9 cellular contexts compared by ENCODE assay signal in genomic region chr19:12052571-12053169, GRCh38. TPM values are rescaled to one million over a fixed set of nuclear protein-coding genes. Genes with fewer than 3 reads are reported as not detected.
DNase-seq lines count a peak whose midpoint lies in the region; ATAC-seq, FAIRE-seq and TF ChIP-seq lines count a peak whose summit lies in the region.
"Had no signal": no experiment of that assay in that cellular context is flagged by ENCODE, and none has a peak within 500 bp of the region (broad histone marks: within the 10 kb centered on the region; RNA-seq: fewer than 3 reads in every experiment).

TSS of gene ZNF878 (minus strand) at chr19:12052961. CDS start at chr19:12052801, 160 bp downstream.

- BruUV-seq in endothelial cell of umbilical vein (replicated peaks; lab: Mats Ljungman, UMichigan): no TSS peak

- peak within 1 kb of the TSS; percentile 61 for H3K18ac ChIP-seq in mesendoderm (ENCODE audit: low read length)

- H3K4me3 Mint-ChIP-seq in activated CD8-positive, alpha-beta T cell treated with anti-CD3 and anti-CD28 coated beads for 36 hours: peak within 1 kb of the TSS; percentile 83

- H4K5ac ChIP-seq in mesendoderm (ENCODE audit: low read length): no peak within 1 kb of the TSS

- no peak within 1 kb of the TSS for H2BK120ac ChIP-seq in mesendoderm (ENCODE audit: low read depth, low read length)

- H3K9ac ChIP-seq in endothelial cell of umbilical vein (replicated peaks; ENCODE audit: extremely low read depth, insufficient read depth, low read length): peak within 1 kb of the TSS; percentile 8
- H3K9ac ChIP-seq in mesendoderm (ENCODE audit: low read length): peak within 1 kb of the TSS; percentile 91

- H3K4me1 ChIP-seq in endothelial cell of umbilical vein (ENCODE audit: control insufficient read depth, extremely low read depth, insufficient read depth, low read length) (peaks cover 10% of the 10 kb centered on the region), mesendoderm (ENCODE audit: control insufficient read depth, low read depth, low read length) (no peaks in the 10 kb centered on the region)

- H3K4ac ChIP-seq in mesendoderm (ENCODE audit: low read depth, low read length): no peak within 1 kb of the TSS

- H3K4me3 ChIP-seq in AG04449 (ENCODE audit: low read depth, low read length) (peak within 1 kb of the TSS; percentile 75), endothelial cell of umbilical vein (replicated peaks in 1 of 3; ENCODE audit: insufficient read depth in 1 of 3, low read depth in 1 of 3, low read length in 3 of 3) (peak within 1 kb of the TSS; percentile 8 to 54 (median 43)), mesendoderm (ENCODE audit: low read length) (peak within 1 kb of the TSS; percentile 84)

- CTCF ChIA-PET in AG04449 (lab: Yijun Ruan, JAX) (interaction anchor here (0.8 to 2.1 kb wide), 5 partner anchors 9 to 255 kb away, joined by 3 to 6 read pairs (median 5); partner anchors contain the start of gene ZNF763), endothelial cell of umbilical vein (lab: Charles Lee) (interaction anchor here (0.6 kb wide), 1 partner anchor 312 kb away, joined by 3 read pairs; no protein-coding TSS in a partner anchor)
- CTCF ChIA-PET in activated CD8-positive, alpha-beta T cell treated with anti-CD3 and anti-CD28 coated beads for 36 hours (lab: Charles Lee): interaction anchor here (0.9 to 3.5 kb wide), 9 partner anchors 8 to 255 kb away, joined by 3 to 13 read pairs (median 6); partner anchors contain the start of genes ZNF491 and ZNF700

- H3K27me3 Mint-ChIP-seq in activated CD8-positive, alpha-beta T cell treated with anti-CD3 and anti-CD28 coated beads for 36 hours: peaks cover 20% of the 10 kb centered on the region

- H4K20me1 ChIP-seq in endothelial cell of umbilical vein (replicated peaks; ENCODE audit: control insufficient read depth, extremely low read depth, insufficient read depth, low read length): no peaks in the 10 kb centered on the region

- H3K23ac ChIP-seq in mesendoderm (ENCODE audit: low read length): peak within 1 kb of the TSS; percentile 80

- H3K9me1 ChIP-seq in endothelial cell of umbilical vein (replicated peaks; ENCODE audit: control insufficient read depth, extremely low read depth, insufficient read depth, low read length): no peaks in the 10 kb centered on the region

- H2AK5ac ChIP-seq in mesendoderm (ENCODE audit: low read length): no peak within 1 kb of the TSS

- H3K36me3 Mint-ChIP-seq in activated CD8-positive, alpha-beta T cell treated with anti-CD3 and anti-CD28 coated beads for 36 hours (ENCODE audit: low read depth): peaks cover 6% of the 10 kb centered on the region

- H3K56ac ChIP-seq in mesendoderm (ENCODE audit: low read length): peak within 1 kb of the TSS; percentile 97

- H4K8ac ChIP-seq in mesendoderm (ENCODE audit: low read depth, low read length): peak within 1 kb of the TSS; percentile 94

- H2BK15ac ChIP-seq in mesendoderm (replicated peaks; ENCODE audit: low read depth): no peak within 1 kb of the TSS

- H3K36me3 ChIP-seq in endothelial cell of umbilical vein (ENCODE audit: control insufficient read depth in 2 of 2, extremely low read depth in 1 of 2, insufficient read depth in 2 of 2, low read length in 2 of 2) (no peaks in the 10 kb centered on the region), mesendoderm (ENCODE audit: control insufficient read depth, insufficient read depth, low read length) (no peaks in the 10 kb centered on the region)

- H3K79me1 ChIP-seq in mesendoderm (ENCODE audit: low read length): no peaks in the 10 kb centered on the region

- intact Hi-C loops in activated CD8-positive, alpha-beta T cell treated with anti-CD3 and anti-CD28 coated beads for 36 hours (cut with micrococcal nuclease): no loop called here
- intact Hi-C loops in endothelial cell of umbilical vein (cut with micrococcal nuclease): no loop called here

- ATAC-seq in GM18858 (IDR thresholded peaks at IDR 0.05; ENCODE audit: unreplicated experiment) (peak; percentile 76), HG03066 (IDR thresholded peaks at IDR 0.05; ENCODE audit: low read depth, unreplicated experiment) (peak; percentile 82)
- ATAC-seq in activated CD8-positive, alpha-beta T cell treated with anti-CD3 and anti-CD28 coated beads for 36 hours: peak; percentile 89
- ATAC-seq: HCT116 had no signal

- H3K9me3 ChIP-seq in endothelial cell of umbilical vein (replicated peaks; ENCODE audit: control insufficient read depth, insufficient read depth, low read length): no peaks in the 10 kb centered on the region

- peaks cover 3% of the 10 kb centered on the region for H3K9me3 Mint-ChIP-seq in activated CD8-positive, alpha-beta T cell treated with anti-CD3 and anti-CD28 coated beads for 36 hours

- no CpG with 5 or more reads among the region's 39 CpGs for WGBS in mesendoderm (ENCODE audit: extremely low coverage, insufficient coverage, low lambda C conversion rate)

- peaks cover 13% of the 10 kb centered on the region for H3K4me1 Mint-ChIP-seq in activated CD8-positive, alpha-beta T cell treated with anti-CD3 and anti-CD28 coated beads for 36 hours (ENCODE audit: low read depth)

- POLR2A ChIA-PET in AG04449 (lab: Yijun Ruan, JAX): interaction anchor here (1.2 to 1.7 kb wide), 2 partner anchors 13 to 18 kb away, joined by 4 to 9 read pairs; partner anchors contain the start of gene ZNF433
- POLR2A ChIA-PET in activated CD8-positive, alpha-beta T cell treated with anti-CD3 and anti-CD28 coated beads for 36 hours (lab: Charles Lee): interaction anchor here (0.6 to 2.1 kb wide), 8 partner anchors 18 to 1238 kb away, joined by 3 to 12 read pairs (median 4); partner anchors contain the start of genes ZNF433, ZNF491 and ZNF700
- POLR2A ChIA-PET in endothelial cell of umbilical vein (lab: Charles Lee): no interaction called here

- H3K27ac ChIP-seq in endothelial cell of umbilical vein (ENCODE audit: insufficient read depth, low read depth, low read length): no peak within 1 kb of the TSS
- peak within 1 kb of the TSS; percentile 97 for H3K27ac ChIP-seq in mesendoderm (ENCODE audit: low read depth, low read length)

- H3K27me3 ChIP-seq in endothelial cell of umbilical vein (ENCODE audit: control insufficient read depth in 2 of 2, insufficient read depth in 2 of 2, low read length in 2 of 2) (no peaks in the 10 kb centered on the region), mesendoderm (ENCODE audit: insufficient read depth, low read length, poor library complexity) (no peaks in the 10 kb centered on the region)

- peak within 1 kb of the TSS; percentile 80 for H3K27ac Mint-ChIP-seq in activated CD8-positive, alpha-beta T cell treated with anti-CD3 and anti-CD28 coated beads for 36 hours

- DNase-seq in AG04449 (ENCODE audit: low read depth, low spot score) (no peak), NCI-H510A treated with DMSO at 0.1 percent for 48 hours (lab: John Stamatoyannopoulos, UW) (peak; percentile 94), endothelial cell of umbilical vein (ENCODE audit: low read depth, low spot score) (peak; percentile 63), mesendoderm (peak; percentile 99)
- peak; percentile 81 for DNase-seq in activated CD8-positive, alpha-beta T cell treated with anti-CD3 and anti-CD28 coated beads for 36 hours
- DNase-seq in stimulated activated CD8-positive, alpha-beta memory T cell treated with anti-CD3 and anti-CD28 coated beads, Interleukin-2, amount 100 ng/mL, for 48 hours (ENCODE audit: low read depth in 2 of 2): peak; percentile 41 to 62

- peak; percentile 55 for TF ChIP-seq POLR2A in endothelial cell of umbilical vein (IDR thresholded peaks at IDR 0.05; ENCODE audit: low read depth, low read length)

- H3K4me2 ChIP-seq in endothelial cell of umbilical vein (ENCODE audit: insufficient read depth, low read length): peak within 1 kb of the TSS; percentile 98
- peak within 1 kb of the TSS; percentile 94 for H3K4me2 ChIP-seq in mesendoderm (ENCODE audit: low read length)

- no peak for TF ChIP-seq CTCF in AG04449 (IDR thresholded peaks at IDR 0.05; ENCODE audit: insufficient read depth, low read length, missing control alignments)
- TF ChIP-seq CTCF in activated CD8-positive, alpha-beta T cell treated with anti-CD3 and anti-CD28 coated beads for 36 hours (IDR thresholded peaks at IDR 0.05): no peak
- no peak for TF ChIP-seq CTCF in endothelial cell of umbilical vein (IDR thresholded peaks at IDR 0.05; ENCODE audit: extremely low read depth in 1 of 2, insufficient read depth in 1 of 2, low read depth in 1 of 2, low read length in 2 of 2)

- dilution Hi-C loops in endothelial cell of umbilical vein (cut with MboI; ENCODE audit: extremely low pct_ligation_motif_present, low sequenced_read_pairs): no loop called here

- H3K79me2 ChIP-seq in endothelial cell of umbilical vein (ENCODE audit: control insufficient read depth, insufficient read depth, low read length) (no peaks in the 10 kb centered on the region), mesendoderm (ENCODE audit: control insufficient read depth, insufficient read depth, low read length) (no peaks in the 10 kb centered on the region)

- FAIRE-seq in endothelial cell of umbilical vein (lab: Jason Lieb, UNC): peak; percentile 68

- peak within 1 kb of the TSS; percentile 66 for H2BK5ac ChIP-seq in mesendoderm (ENCODE audit: low read length)

- H2AFZ ChIP-seq in endothelial cell of umbilical vein (ENCODE audit: low read depth, low read length): peak within 1 kb of the TSS; percentile 76

TF ChIP-seq in endothelial cell of umbilical vein, 7 proteins besides CTCF, POLR2A, EP300 and RAD21:
- TF ChIP-seq MYC (IDR thresholded peaks at IDR 0.05; ENCODE audit: low read depth, low read length) (no peak), POLR2AphosphoS5 (IDR thresholded peaks at IDR 0.05; ENCODE audit: insufficient read depth, low read depth, low read length) (peak; percentile 45), FOS (IDR thresholded peaks at IDR 0.05; ENCODE audit: borderline replicate concordance, insufficient read depth, low read length) (no peak)
TF ChIP-seq in endothelial cell of umbilical vein: peak in this region for 1.

RNA-seq across cellular contexts. Expression of gene ZNF878, which starts in this region (rescaled TPM):
- 1 to 10 TPM in 1 of 2 experiments, under 1 TPM in 1; 0.65 to 1.0 TPM for total RNA-seq in activated CD8-positive, alpha-beta T cell treated with anti-CD3 and anti-CD28 coated beads for 36 hours
- 0.51 TPM in 1 of 2 replicates, not detected in the other for total RNA-seq in endothelial cell of umbilical vein
- polyA plus RNA-seq in endothelial cell of umbilical vein: not detected in 2 replicates
- polyA plus RNA-seq in endothelial cell of umbilical vein (2011; cell fraction: cytosol; rRNA removed): 0.04 and 0.07 TPM in 2 replicates
- polyA plus RNA-seq in endothelial cell of umbilical vein (2011; cell fraction: nucleus; rRNA removed): 0.15 TPM in 1 of 2 replicates, not detected in the other
- polyA plus RNA-seq in endothelial cell of umbilical vein (2012): not detected in 2 replicates
- polyA minus RNA-seq in endothelial cell of umbilical vein: not detected in 2 replicates
- not detected for polyA minus RNA-seq in endothelial cell of umbilical vein (2011; cell fraction: cytosol; rRNA and poly(A)+ RNA removed)
- not detected in 2 replicates for polyA minus RNA-seq in endothelial cell of umbilical vein (2011; cell fraction: nucleus; rRNA and poly(A)+ RNA removed)
- polyA plus RNA-seq in mesendoderm (2013, experiment 1 of 2): 1.2 TPM
- polyA plus RNA-seq in mesendoderm (2013, experiment 2 of 2): 1.5 TPM

Comparison
In these comparisons a context has a peak if more than half of its experiments do, and no peak if none do; other contexts are left out.
1. Peak in DNase-seq, H3K4me3 ChIP-seq, H3K9ac ChIP-seq and H3K4me2 ChIP-seq in endothelial cell of umbilical vein; RNA of the gene not detected or under 1 TPM.